Comparison of ENCODE assay signal across 8 cellular contexts in the genomic region with DNA sequence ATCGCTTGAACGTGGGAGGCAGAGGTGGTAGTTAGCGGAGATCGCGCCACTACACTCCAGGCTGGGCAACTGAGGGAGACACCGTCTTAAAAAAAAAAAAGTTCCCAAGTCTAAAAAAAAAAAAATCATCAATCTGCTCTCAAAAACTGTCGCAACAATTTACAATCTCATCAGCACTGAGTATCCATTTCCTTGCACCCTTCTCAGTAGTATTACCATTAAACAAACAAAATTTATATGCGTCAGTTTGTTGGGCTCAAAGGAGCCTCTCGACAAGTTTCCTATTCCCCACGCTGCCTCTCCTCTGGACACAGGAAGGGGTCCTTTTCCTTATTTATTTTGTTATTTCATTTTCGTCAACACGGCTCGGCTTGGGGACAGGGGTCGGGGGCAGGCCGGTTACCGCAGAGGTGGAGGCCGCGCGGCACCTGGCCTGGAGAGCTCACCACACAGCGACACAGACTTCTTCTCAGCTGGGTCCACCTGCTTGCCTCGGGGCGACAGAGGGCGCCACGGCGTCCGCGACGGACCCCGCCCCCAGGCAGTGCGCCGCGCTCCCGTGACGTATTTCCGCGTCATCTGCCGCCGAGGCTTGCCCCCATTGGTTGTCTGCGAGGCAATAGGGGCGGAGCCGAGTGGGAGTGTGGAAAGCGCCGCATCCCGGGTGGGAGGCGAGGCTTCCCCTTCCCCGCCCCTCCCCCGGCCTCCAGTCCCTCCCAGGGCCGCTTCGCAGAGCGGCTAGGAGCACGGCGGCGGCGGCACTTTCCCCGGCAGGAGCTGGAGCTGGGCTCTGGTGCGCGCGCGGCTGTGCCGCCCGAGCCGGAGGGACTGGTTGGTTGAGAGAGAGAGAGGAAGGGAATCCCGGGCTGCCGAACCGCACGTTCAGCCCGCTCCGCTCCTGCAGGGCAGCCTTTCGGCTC. TPM values are rescaled to one million over a fixed set of nuclear protein-coding genes. Genes with fewer than 3 reads are reported as not detected.
DNase-seq lines count a peak whose midpoint lies in the region; ATAC-seq and TF ChIP-seq lines count a peak whose summit lies in the region.

MAP2K1 (plus strand) TSS at position 709 of the 920 bp plus-strand sequence. CDS start 436 bp downstream, outside the sequence.

- H3K36me3 ChIP-seq in PC-3 (ENCODE audit: low read depth, low read length) = 0 out of 2 replicates have a peak, but pooled peaks cover 3% of the 10 kb centered on the region
- H3K36me3 ChIP-seq in mucosa of stomach (ENCODE audit: control insufficient read depth, insufficient read depth, low read length) = no peaks in the 10 kb centered on the region

- intact Hi-C loops in PC-3 (cut with micrococcal nuclease) = loop anchor here (1.0 kb wide), 2 partner anchors 30 to 111 kb away; partner anchors contain the start of genes SNAPC5 and TIPIN

- TF ChIP-seq RAD21 in Ishikawa (IDR thresholded peaks at IDR 0.05; ENCODE audit: low read depth) = peak; percentile 45; the same call in 1 of the 2 replicates

- no peaks in the 10 kb centered on the region for H3K9me3 ChIP-seq in PC-3 (ENCODE audit: low read length)
- no peaks in the 10 kb centered on the region for H3K9me3 ChIP-seq in mucosa of stomach (ENCODE audit: control insufficient read depth, low read length)

- POLR2A ChIA-PET in PC-3 (lab: Charles Lee; ENCODE audit: unreplicated experiment) = no interaction called here

- peaks cover 26% of the 10 kb centered on the region for H3K4me1 ChIP-seq in PC-3 (ENCODE audit: insufficient read depth, low read length)
- H3K4me1 ChIP-seq in mucosa of stomach (ENCODE audit: control insufficient read depth, insufficient read depth, low read length) = peaks cover 5% of the 10 kb centered on the region

- H3K9ac ChIP-seq in PC-3 (ENCODE audit: low read length) = peak within 1 kb of the TSS; percentile 81
- H3K9ac ChIP-seq in mucosa of stomach (ENCODE audit: low read length) = peak within 1 kb of the TSS; percentile 86

- peak; percentile 68 for TF ChIP-seq CTCF in PC-3 (conservative IDR thresholded peaks at IDR 0.05; ENCODE audit: low read depth, low read length)
- peak; percentile 62 for TF ChIP-seq CTCF in epithelial cell of proximal tubule (conservative IDR thresholded peaks at IDR 0.05; ENCODE audit: low read depth, low read length)

- peak within 1 kb of the TSS; percentile 90 for H3K4me3 ChIP-seq in PC-3 (ENCODE audit: low read length)
- peak within 1 kb of the TSS; percentile 87 for H3K4me3 ChIP-seq in epithelial cell of proximal tubule (ENCODE audit: low read depth, low read length)
- peak within 1 kb of the TSS; percentile 92 for H3K4me3 ChIP-seq in mucosa of stomach (ENCODE audit: low read length)

- peaks cover 3% of the 10 kb centered on the region for H3F3A ChIP-seq in PC-3 (ENCODE audit: low read length, unreplicated experiment)

- H3K79me2 ChIP-seq in PC-3 (ENCODE audit: low read length) = peaks cover 50% of the 10 kb centered on the region

- CTCF ChIA-PET in PC-3 (lab: Charles Lee) = interaction anchor here (0.6 to 1.0 kb wide), 3 partner anchors 111 to 324 kb away, joined by 3 read pairs; no protein-coding TSS in a partner anchor

- BruUV-seq in PC-3 (replicated peaks; lab: Mats Ljungman, UMichigan) = TSS peak; percentile 76

- DNase-seq in DMS53 (lab: John Stamatoyannopoulos, UW) = peak; percentile 98
- peak; percentile 95 for DNase-seq in PC-3
- peak; percentile 99 for DNase-seq in activated T-cell treated with anti-CD3 and anti-CD28 coated beads, Interleukin-2, amount 50 U/mL, for 1 hour
- DNase-seq in epithelial cell of proximal tubule (ENCODE audit: low read depth) = peak; percentile 46
- DNase-seq in stimulated activated CD8-positive, alpha-beta memory T cell treated with anti-CD3 and anti-CD28 coated beads, Interleukin-7, amount 100 ng/mL, for 1 hour (ENCODE audit: low read depth in 2 of 2) = peak; percentile 97 to 98

- peak within 1 kb of the TSS; percentile 92 for H3K4me2 ChIP-seq in PC-3 (ENCODE audit: low read length)

- H3K27me3 ChIP-seq in PC-3 (ENCODE audit: low read length) (no peaks in the 10 kb centered on the region), mucosa of stomach (ENCODE audit: control insufficient read depth, insufficient read depth, low read length) (no peaks in the 10 kb centered on the region)

- ATAC-seq in GM21576 (IDR thresholded peaks at IDR 0.05; ENCODE audit: unreplicated experiment) = peak; percentile 83
- peak; percentile 80 for ATAC-seq in PC-3

- H3K27ac ChIP-seq in PC-3 (ENCODE audit: low read length) = peak within 1 kb of the TSS; percentile 56

- H2AFZ ChIP-seq in PC-3 (ENCODE audit: low read length) = peak within 1 kb of the TSS; percentile 80

- peak; percentile 29; the same call in 1 of the 2 replicates for TF ChIP-seq EP300 in Ishikawa (IDR thresholded peaks at IDR 0.05; ENCODE audit: borderline replicate concordance)

- no peaks in the 10 kb centered on the region for H3K9me2 ChIP-seq in PC-3 (replicated peaks; ENCODE audit: low read length)

- peaks cover 31% of the 10 kb centered on the region for H4K20me1 ChIP-seq in PC-3 (ENCODE audit: low read length)

TF ChIP-seq in Ishikawa, 13 proteins besides CTCF, POLR2A, EP300 and RAD21:
- TF ChIP-seq TAF1 (IDR thresholded peaks at IDR 0.05; ENCODE audit: low read depth) = peak; percentile 83
- peak; percentile 21; the same call in 1 of the 2 replicates for TF ChIP-seq TCF12 (IDR thresholded peaks at IDR 0.05; ENCODE audit: low read depth)
- no peak for TF ChIP-seq TEAD4 (IDR thresholded peaks at IDR 0.05)
- no peak; the same call in 1 of the 2 replicates for TF ChIP-seq CEBPB (IDR thresholded peaks at IDR 0.05)
- TF ChIP-seq YY1 (IDR thresholded peaks at IDR 0.05; ENCODE audit: low read depth) = peak; percentile 59; the same call in 1 of the 2 replicates
- TF ChIP-seq CREB1 (IDR thresholded peaks at IDR 0.05; ENCODE audit: low read depth) = peak; percentile 96
- TF ChIP-seq MAX (IDR thresholded peaks at IDR 0.05) = peak; percentile 93
- TF ChIP-seq USF1 (IDR thresholded peaks at IDR 0.05) = peak; percentile 93

RNA-seq across cellular contexts. Expression of gene MAP2K1, which starts in this region (rescaled TPM):
- total RNA-seq in PC-3 (2014; rRNA removed) (35.5 and 55.2 TPM in 2 replicates), epithelial cell of proximal tubule (66.7 and 84.3 TPM in 2 replicates)

Comparison
In these comparisons a context has a peak if more than half of its experiments do, and no peak if none do; other contexts are left out.
1. Peak in every context shown above with its lines: DNase-seq, ATAC-seq, H3K4me3 ChIP-seq and H3K27ac ChIP-seq.
2. DNase-seq: peak in every context shown above with its lines; median percentile 99 in activated T-cell treated with anti-CD3 and anti-CD28 coated beads, Interleukin-2, amount 50 U/mL, for 1 hour; 98 in DMS53; 98 in stimulated activated CD8-positive, alpha-beta memory T cell treated with anti-CD3 and anti-CD28 coated beads, Interleukin-7, amount 100 ng/mL, for 1 hour; 95 in PC-3; 46 in epithelial cell of proximal tubule.